ENCODE assay signal across 8 cellular contexts in genomic region chr1:1349256-1350012, GRCh38. TPM values are rescaled to one million over a fixed set of nuclear protein-coding genes. Genes with fewer than 3 reads are reported as not detected.
DNase-seq lines count a peak whose midpoint lies in the region; ATAC-seq and TF ChIP-seq lines count a peak whose summit lies in the region.

DVL1 (minus strand) TSS chr1:1349418; CDS start chr1:1349065, 353 bp downstream.

- H3K9me3 ChIP-seq in A673 (ENCODE audit: low read depth, low read length, poor library complexity, severe bottlenecking) = no peaks in the 10 kb centered on the region
- H3K9me3 ChIP-seq in stomach smooth muscle (ENCODE audit: control insufficient read depth in 2 of 2, low read length in 2 of 2) = no peaks in the 10 kb centered on the region

- intact Hi-C loops in A673 (cut with micrococcal nuclease; ENCODE audit: unreplicated experiment) = no loop called here

- H3K27me3 Mint-ChIP-seq in nephron (ENCODE audit: low read depth) = peaks cover 11% of the 10 kb centered on the region

- H3K9ac ChIP-seq in stomach smooth muscle (ENCODE audit: low read length in 2 of 2) = peak within 1 kb of the TSS; percentile 72 to 77

- peaks cover 8% of the 10 kb centered on the region for H3K36me3 Mint-ChIP-seq in nephron (ENCODE audit: low read depth)

- CTCF ChIA-PET in A673 (lab: Charles Lee) = no interaction called here

- peaks cover 18% of the 10 kb centered on the region for H3K4me1 Mint-ChIP-seq in nephron

- peaks cover 5% of the 10 kb centered on the region for H3K27me3 ChIP-seq in A673 (replicated peaks; ENCODE audit: insufficient read depth, low read depth, low read length, poor library complexity)
- no peaks in the 10 kb centered on the region for H3K27me3 ChIP-seq in stomach smooth muscle (ENCODE audit: control insufficient read depth in 1 of 2, insufficient read depth in 2 of 2, low read length in 2 of 2)

- H3K9me3 Mint-ChIP-seq in nephron = no peaks in the 10 kb centered on the region

- peak; percentile 80 for DNase-seq in A673 (ENCODE audit: low spot score)
- DNase-seq in OCI-M1 (lab: John Stamatoyannopoulos, UW) = peak; percentile 68
- peak; percentile 67 for DNase-seq in activated T-helper 9 cell treated with anti-CD3 and anti-CD28 coated beads, Interleukin-2, amount 50 U/mL, for 16 hours (ENCODE audit: low read depth)
- DNase-seq in fibroblast of pulmonary artery (ENCODE audit: low read depth) = peak; percentile 53

- H3K27ac ChIP-seq in A673 (ENCODE audit: low read depth, low read length, poor library complexity, severe bottlenecking) (peak within 1 kb of the TSS; percentile 89), stomach smooth muscle (ENCODE audit: low read length) (peak within 1 kb of the TSS; percentile 46)

- H3K4me3 ChIP-seq in A673 (ENCODE audit: low read depth, low read length, poor library complexity, severe bottlenecking) (peak within 1 kb of the TSS; percentile 86), fibroblast of pulmonary artery (replicated peaks; ENCODE audit: low read depth, low read length) (peak within 1 kb of the TSS; percentile 66), stomach smooth muscle (ENCODE audit: low read length in 2 of 2) (peak within 1 kb of the TSS; percentile 81 to 85)

- no TSS peak for BruUV-seq in A673 (replicated peaks; lab: Mats Ljungman, UMichigan)

- peak within 1 kb of the TSS in 1 of 3 experiments; percentile 76 for H3K27ac Mint-ChIP-seq in nephron

- POLR2A ChIA-PET in A673 (lab: Charles Lee; ENCODE audit: low non-redundant PET) = no interaction called here

- peak within 1 kb of the TSS; percentile 83 to 86 (median 85) for H3K4me3 Mint-ChIP-seq in nephron

- H3K36me3 ChIP-seq in A673 (ENCODE audit: insufficient read depth, low read length, poor library complexity, severe bottlenecking) = no peaks in the 10 kb centered on the region
- H3K36me3 ChIP-seq in stomach smooth muscle (ENCODE audit: control insufficient read depth in 2 of 2, insufficient read depth in 2 of 2, low read length in 2 of 2) = peaks cover 0 to 2% of the 10 kb centered on the region in 2 donors

- peak; percentile 75 for ATAC-seq in GM18498 (IDR thresholded peaks at IDR 0.05; ENCODE audit: unreplicated experiment)
- ATAC-seq in HG03064 (IDR thresholded peaks at IDR 0.05; ENCODE audit: low read depth, unreplicated experiment) = peak; percentile 49

- H3K4me1 ChIP-seq in A673 (ENCODE audit: insufficient read depth, low read length, poor library complexity, severe bottlenecking) = peaks cover 3% of the 10 kb centered on the region
- peaks cover 64% of the 10 kb centered on the region for H3K4me1 ChIP-seq in stomach smooth muscle (ENCODE audit: control insufficient read depth, insufficient read depth, low read length)

- peak; percentile 50; the same call in 1 of the 2 replicates for TF ChIP-seq CTCF in A673 (conservative IDR thresholded peaks at IDR 0.05; ENCODE audit: low read depth, low read length)
- TF ChIP-seq CTCF in fibroblast of pulmonary artery (IDR thresholded peaks at IDR 0.05; ENCODE audit: low read length, missing control alignments) = peak; percentile 29
- TF ChIP-seq CTCF in nephron (IDR thresholded peaks at IDR 0.05; ENCODE audit: unreplicated experiment in 3 of 3) = peak; percentile 41 to 56 (median 53)

RNA-seq across cellular contexts. Expression of gene DVL1, which starts in this region (rescaled TPM):
- 48.0 and 58.1 TPM in 2 replicates for total RNA-seq in A673 (2021)

Comparison
In these comparisons a context has a peak if more than half of its experiments do, and no peak if none do; other contexts are left out.
1. Peak in every context shown above with its lines: DNase-seq, ATAC-seq, H3K4me3 ChIP-seq and H3K27ac ChIP-seq.